Comparison of ENCODE assay signal across 1 cellular context in genomic region chr7:129851810-129852209, GRCh38.
TF ChIP-seq lines count a peak whose summit lies in the region.

No MANE protein-coding gene starts in this region.

TF ChIP-seq in liver, 16 proteins besides CTCF, POLR2A, EP300 and RAD21 (continued from another document):
- TF ChIP-seq MAX (IDR thresholded peaks at IDR 0.05) (peak; percentile 66), SP1 (IDR thresholded peaks at IDR 0.05) (peak; percentile 72), NR2F2 (IDR thresholded peaks at IDR 0.05) (no peak), ATF3 (IDR thresholded peaks at IDR 0.05) (peak; percentile 29), TAF1 (conservative IDR thresholded peaks at IDR 0.05) (peak; percentile 17), JUND (IDR thresholded peaks at IDR 0.05) (peak in 1 of 2 donors; percentile 65), HNF4A (conservative IDR thresholded peaks at IDR 0.05) (peak; percentile 57 to 72), REST (IDR thresholded peaks at IDR 0.05) (peak; percentile 56), YY1 (IDR thresholded peaks at IDR 0.05) (peak; percentile 73), FOXA1 (IDR thresholded peaks at IDR 0.05) (no peak), HNF4G (IDR thresholded peaks at IDR 0.05) (no peak), RXRA (IDR thresholded peaks at IDR 0.05) (peak; percentile 51 to 74), FOXA2 (IDR thresholded peaks at IDR 0.05) (peak; percentile 80), EGR1 (IDR thresholded peaks at IDR 0.05; ENCODE audit: low read depth in 2 of 2) (no peak)
TF ChIP-seq in liver: peak in this region for 11.
